Comparison of ENCODE assay signal across 24 cellular contexts in genomic region chr11:83410605-83411565, GRCh38.
DNase-seq lines count a peak whose midpoint lies in the region; TF ChIP-seq lines count a peak whose summit lies in the region.
"Had no signal": no experiment of that assay in that cellular context is flagged by ENCODE, and none has a peak within 500 bp of the region (broad histone marks: within the 10 kb centered on the region; RNA-seq: fewer than 3 reads in every experiment).

No MANE protein-coding gene starts in this region.

- peaks cover 15 to 18% (median 16%) of the 10 kb centered on the region in 3 donors for H3K4me1 ChIP-seq in skeletal muscle tissue (ENCODE audit: control insufficient read depth in 3 of 3, insufficient read depth in 3 of 3, low read length in 3 of 3)
- H3K4me1 ChIP-seq: sigmoid colon had no signal

- no peaks in the 10 kb centered on the region for H3K9me3 ChIP-seq in skeletal muscle tissue (ENCODE audit: control insufficient read depth in 3 of 3, low read length in 3 of 3)
- H3K9me3 ChIP-seq: ovary, sigmoid colon had no signal

- H3K36me3 ChIP-seq in skeletal muscle tissue (ENCODE audit: control insufficient read depth in 3 of 3, insufficient read depth in 3 of 3, low read length in 3 of 3) = no peaks in the 10 kb centered on the region
- H3K36me3 ChIP-seq: ovary, sigmoid colon had no signal

- H3K27me3 ChIP-seq in skeletal muscle tissue (ENCODE audit: control insufficient read depth in 3 of 3, insufficient read depth in 3 of 3, low read length in 3 of 3) = no peaks in the 10 kb centered on the region
- H3K27me3 ChIP-seq: hepatocyte, ovary, sigmoid colon had no signal

- DNase-seq in DMS 273 (lab: John Stamatoyannopoulos, UW; ENCODE audit: unreplicated experiment) (peak; percentile 7), DMS 273 treated with DMSO at 0.1 percent for 48 hours (lab: John Stamatoyannopoulos, UW) (no peak), RKO (ENCODE audit: low spot score) (peak; percentile 5), epithelial cell of proximal tubule (ENCODE audit: low read depth) (no peak), NCI-H1930 (lab: John Stamatoyannopoulos, UW) (no peak), GM10266 (ENCODE audit: extremely low spot score) (no peak), NCI-H146 treated with DMSO at 0.1 percent for 48 hours (lab: John Stamatoyannopoulos, UW; ENCODE audit: unreplicated experiment) (no peak)
- DNase-seq: 8988T; activated CD4-positive, alpha-beta memory T cell treated with anti-CD3 and anti-CD28 coated beads for 36 hours; activated CD4-positive, CD25-positive, alpha-beta regulatory T cell; activated effector memory CD4-positive, alpha-beta T cell treated with anti-CD3 and anti-CD28 coated beads, Interleukin-2, amount 50 U/mL, for 16 hours; CD4-positive, alpha-beta memory T cell; effector CD8-positive, alpha-beta T cell; foreskin fibroblast; Kasumi-1; NCI-H187 treated with DMSO at 0.1 percent for 48 hours; NCI-H774; ovary; SHP77; sigmoid colon; T1000; trophoblast cell had no signal

- TF ChIP-seq CTCF in epithelial cell of proximal tubule (conservative IDR thresholded peaks at IDR 0.05; ENCODE audit: low read depth, low read length) (peak; percentile 6), GM10266 (IDR thresholded peaks at IDR 0.05; ENCODE audit: control insufficient read depth, insufficient read depth, low read depth, missing control alignments) (no peak)

- no peak overlapping the region for H3K4me3 ChIP-seq in epithelial cell of proximal tubule (ENCODE audit: low read depth, low read length)
- no peak overlapping the region for H3K4me3 ChIP-seq in skeletal muscle tissue (ENCODE audit: low read length in 3 of 3)
- H3K4me3 ChIP-seq: hepatocyte, ovary, sigmoid colon had no signal

- peak overlapping the region; percentile 18 for H3K27ac ChIP-seq in skeletal muscle tissue (ENCODE audit: low read depth, low read length)
- H3K27ac ChIP-seq: hepatocyte, ovary, sigmoid colon had no signal

- no peak overlapping the region for H3K9ac ChIP-seq in skeletal muscle tissue (ENCODE audit: low read depth in 1 of 3, low read length in 3 of 3)

Comparison
In these comparisons a context has a peak if more than half of its experiments do, and no peak if none do; other contexts are left out.
1. DNase-seq: peak in DMS 273 (single experiment) and RKO (single experiment); none in DMS 273 treated with DMSO at 0.1 percent for 48 hours (single experiment), epithelial cell of proximal tubule (single experiment), NCI-H1930 (0 of 2), GM10266 (single experiment) and NCI-H146 treated with DMSO at 0.1 percent for 48 hours (single experiment).